In the genomic region with DNA sequence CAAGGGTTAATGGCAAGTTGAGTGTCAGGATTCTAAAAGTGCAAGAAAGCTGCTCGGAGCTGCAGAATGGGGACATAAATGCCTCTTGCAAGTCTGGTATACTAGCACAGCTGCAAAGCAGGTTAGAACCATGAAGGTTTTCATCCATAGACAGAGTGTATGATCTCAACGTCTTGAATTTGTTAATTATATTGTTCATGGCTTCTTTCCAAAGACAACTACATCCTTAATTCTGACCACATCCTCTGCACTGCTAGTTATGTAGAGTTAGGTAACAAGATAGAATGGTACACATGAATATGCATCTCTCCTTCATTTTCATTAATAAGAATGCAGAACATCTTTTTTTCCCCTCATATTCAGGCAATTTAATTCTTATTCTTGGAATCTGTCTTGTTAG, we compare ENCODE assay signal across 14 cellular contexts. TPM values are rescaled to one million over a fixed set of nuclear protein-coding genes. Genes with fewer than 3 reads are reported as not detected.
DNase-seq lines count a peak whose midpoint lies in the region; ATAC-seq and TF ChIP-seq lines count a peak whose summit lies in the region.
"Had no signal": no experiment of that assay in that cellular context is flagged by ENCODE, and none has a peak within 500 bp of the region (broad histone marks: within the 10 kb centered on the region; RNA-seq: fewer than 3 reads in every experiment).

No MANE protein-coding gene starts in this region.

- H3K4me1 Mint-ChIP-seq in chondrocyte (ENCODE audit: low read depth) = peaks cover 53% of the 10 kb centered on the region
- peaks cover 42% of the 10 kb centered on the region for H3K4me1 Mint-ChIP-seq in osteocyte (ENCODE audit: unreplicated experiment)

- H3K27me3 Mint-ChIP-seq in chondrocyte (ENCODE audit: low read depth) (no peaks in the 10 kb centered on the region), osteocyte (ENCODE audit: unreplicated experiment) (no peaks in the 10 kb centered on the region)

- no peak for ATAC-seq in GM21619 (IDR thresholded peaks at IDR 0.05; ENCODE audit: unreplicated experiment)
- ATAC-seq: gastroesophageal sphincter had no signal

- no peaks in the 10 kb centered on the region for H3K9me3 Mint-ChIP-seq in chondrocyte (ENCODE audit: low read depth)
- H3K9me3 Mint-ChIP-seq in osteocyte (ENCODE audit: unreplicated experiment) = no peaks in the 10 kb centered on the region
- H3K9me3 Mint-ChIP-seq: nephron progenitor cell had no signal

- H3K36me3 Mint-ChIP-seq in chondrocyte (ENCODE audit: low read depth) (no peaks in the 10 kb centered on the region), osteocyte (ENCODE audit: unreplicated experiment) (no peaks in the 10 kb centered on the region)

- H3K4me3 Mint-ChIP-seq in chondrocyte (ENCODE audit: unreplicated experiment) (peak overlapping the region; percentile 35), osteocyte (ENCODE audit: unreplicated experiment) (no peak overlapping the region)
- H3K4me3 Mint-ChIP-seq: nephron progenitor cell had no signal

- H3K27ac Mint-ChIP-seq in chondrocyte (ENCODE audit: unreplicated experiment) = peak overlapping the region; percentile 79
- H3K27ac Mint-ChIP-seq in osteocyte (ENCODE audit: unreplicated experiment) = peak overlapping the region; percentile 33
- H3K27ac Mint-ChIP-seq: nephron progenitor cell had no signal

- TF ChIP-seq CTCF in chondrocyte (IDR thresholded peaks at IDR 0.05) = no peak
- no peak for TF ChIP-seq CTCF in osteocyte (IDR thresholded peaks at IDR 0.05)

- DNase-seq in ELR (ENCODE audit: low read depth) = peak; percentile 22
- peak; percentile 29 for DNase-seq in NCI-H2029 (lab: John Stamatoyannopoulos, UW)
- DNase-seq in chondrocyte (ENCODE audit: low spot score) = no peak
- no peak for DNase-seq in osteocyte (ENCODE audit: extremely low spot score, unreplicated experiment)
- DNase-seq in NCI-H524 treated with DMSO at 0.1 percent for 48 hours (lab: John Stamatoyannopoulos, UW) = no peak
- DNase-seq in activated gamma-delta T cell treated with Interleukin-2 at 50 U/mL for 16 hours = no peak
- DNase-seq: activated CD4-positive, alpha-beta T cell treated with anti-CD3 and anti-CD28 coated beads for 1 hour; DMS 273 treated with DMSO at 0.1 percent for 48 hours; NCI-H2081; nephron progenitor cell; SW 1271; transverse colon had no signal

RNA-seq across cellular contexts. Expression of gene EXPH5, which starts 34.2 kb away (rescaled TPM):
- total RNA-seq in chondrocyte (0.75 to 1.5 TPM (median 1.1 TPM) in 3 replicates), osteocyte (0.59 and 1.5 TPM in 2 replicates)

Comparison
In these comparisons a context has a peak if more than half of its experiments do, and no peak if none do; other contexts are left out.
1. DNase-seq: peak in ELR (single experiment) and NCI-H2029 (single experiment); none in chondrocyte (single experiment), osteocyte (single experiment), NCI-H524 treated with DMSO at 0.1 percent for 48 hours (single experiment) and activated gamma-delta T cell treated with Interleukin-2 at 50 U/mL for 16 hours (single experiment).